Comparison of ENCODE assay signal across 19 cellular contexts in the genomic region with DNA sequence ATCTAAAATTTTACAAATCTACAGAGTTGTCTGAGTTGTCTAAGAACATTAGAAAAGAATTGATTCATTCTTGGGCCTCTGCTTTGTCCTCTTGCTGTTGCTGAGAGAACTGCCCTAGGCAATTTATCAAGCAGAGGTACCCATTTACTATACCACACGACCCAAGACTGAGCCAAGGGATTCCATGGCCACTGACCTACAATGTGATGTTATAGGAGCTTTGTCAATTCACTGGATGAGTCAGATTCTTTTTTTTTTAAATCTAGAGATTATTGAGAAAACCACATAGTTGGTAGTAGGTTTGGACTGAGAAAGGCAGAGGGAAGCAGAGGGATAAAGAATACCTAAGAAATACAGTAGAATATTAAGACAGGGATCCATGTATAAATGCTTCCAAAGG. TPM values are rescaled to one million over a fixed set of nuclear protein-coding genes. Genes with fewer than 3 reads are reported as not detected.
DNase-seq lines count a peak whose midpoint lies in the region; ATAC-seq and TF ChIP-seq lines count a peak whose summit lies in the region.
"Had no signal": no experiment of that assay in that cellular context is flagged by ENCODE, and none has a peak within 500 bp of the region (broad histone marks: within the 10 kb centered on the region; RNA-seq: fewer than 3 reads in every experiment).

No MANE protein-coding gene starts in this region.

- H3K27ac ChIP-seq in gastroesophageal sphincter, result no peak overlapping the region
- H3K27ac ChIP-seq: BLaER1, KMS-11 had no signal

- no peaks in the 10 kb centered on the region for H3K27me3 Mint-ChIP-seq in activated CD8-positive, alpha-beta T cell treated with anti-CD3 and anti-CD28 coated beads for 36 hours
- H3K27me3 Mint-ChIP-seq in activated CD8-positive, alpha-beta T cell treated with anti-CD3 and anti-CD28 coated beads, Interleukin-2, amount 10 ng/mL, durations not matched to agents 7 days and 5 days (ENCODE audit: low read depth), result no peaks in the 10 kb centered on the region
- H3K27me3 Mint-ChIP-seq: CD4-positive, CD25-positive, alpha-beta regulatory T cell had no signal

- peaks cover 3% of the 10 kb centered on the region for H3K9me3 Mint-ChIP-seq in activated CD8-positive, alpha-beta T cell treated with anti-CD3 and anti-CD28 coated beads for 36 hours
- no peaks in the 10 kb centered on the region for H3K9me3 Mint-ChIP-seq in activated CD8-positive, alpha-beta T cell treated with anti-CD3 and anti-CD28 coated beads, Interleukin-2, amount 10 ng/mL, durations not matched to agents 7 days and 5 days (ENCODE audit: insufficient read depth)
- H3K9me3 Mint-ChIP-seq: IgD-negative memory B cell had no signal

- 0 to 40% methylated on average over 1 of the region's 1 CpG for WGBS in gastroesophageal sphincter (ENCODE audit: low coverage in 1 of 2), 2 donors

- TF ChIP-seq CTCF in activated CD8-positive, alpha-beta T cell treated with anti-CD3 and anti-CD28 coated beads for 36 hours (IDR thresholded peaks at IDR 0.05), result no peak
- no peak for TF ChIP-seq CTCF in gastroesophageal sphincter (IDR thresholded peaks at IDR 0.05)

- no peaks in the 10 kb centered on the region for H3K9me3 ChIP-seq in gastroesophageal sphincter
- H3K9me3 ChIP-seq: BLaER1 had no signal

- no peaks in the 10 kb centered on the region for H3K27me3 ChIP-seq in gastroesophageal sphincter
- H3K27me3 ChIP-seq: BLaER1 had no signal

- TF ChIP-seq EP300 in gastroesophageal sphincter (IDR thresholded peaks at IDR 0.05), result no peak

- in situ Hi-C loops in SK-MEL-5 (cut with HindIII; ENCODE audit: low pct_unique_long_range_greater_than_20kb, low sequenced_read_pairs), result no loop called here

- CTCF ChIA-PET in activated CD8-positive, alpha-beta T cell treated with anti-CD3 and anti-CD28 coated beads for 36 hours (lab: Charles Lee), result interaction anchor here (0.8 to 1.0 kb wide), 2 partner anchors 37 to 60 kb away, joined by 3 read pairs; no protein-coding TSS in a partner anchor
- CTCF ChIA-PET in activated CD8-positive, alpha-beta T cell treated with anti-CD3 and anti-CD28 coated beads, Interleukin-2, amount 10 ng/mL, durations not matched to agents 7 days and 5 days (lab: Charles Lee), result interaction anchor here (0.6 to 1.6 kb wide), 2 partner anchors 36 to 38 kb away, joined by 3 to 4 read pairs; no protein-coding TSS in a partner anchor

- no peak overlapping the region for H3K4me3 ChIP-seq in gastroesophageal sphincter
- H3K4me3 ChIP-seq: BLaER1 had no signal

- H3K4me1 ChIP-seq in gastroesophageal sphincter, result no peaks in the 10 kb centered on the region
- H3K4me1 ChIP-seq: BLaER1 had no signal

- no peaks in the 10 kb centered on the region for H3K36me3 Mint-ChIP-seq in activated CD8-positive, alpha-beta T cell treated with anti-CD3 and anti-CD28 coated beads for 36 hours (ENCODE audit: low read depth)
- no peaks in the 10 kb centered on the region for H3K36me3 Mint-ChIP-seq in activated CD8-positive, alpha-beta T cell treated with anti-CD3 and anti-CD28 coated beads, Interleukin-2, amount 10 ng/mL, durations not matched to agents 7 days and 5 days (ENCODE audit: low read depth)

- H3K4me3 Mint-ChIP-seq in activated CD8-positive, alpha-beta T cell treated with anti-CD3 and anti-CD28 coated beads for 36 hours, result no peak overlapping the region
- no peak overlapping the region for H3K4me3 Mint-ChIP-seq in activated CD8-positive, alpha-beta T cell treated with anti-CD3 and anti-CD28 coated beads, Interleukin-2, amount 10 ng/mL, durations not matched to agents 7 days and 5 days
- H3K4me3 Mint-ChIP-seq: CD4-positive, CD25-positive, alpha-beta regulatory T cell; IgD-negative memory B cell had no signal

- no peak for TF ChIP-seq POLR2A in gastroesophageal sphincter (IDR thresholded peaks at IDR 0.05)

- intact Hi-C loops in activated CD8-positive, alpha-beta T cell treated with anti-CD3 and anti-CD28 coated beads for 36 hours (cut with micrococcal nuclease), result no loop called here

- no peaks in the 10 kb centered on the region for H3K36me3 ChIP-seq in gastroesophageal sphincter
- H3K36me3 ChIP-seq: BLaER1 had no signal

- DNase-seq in activated CD8-positive, alpha-beta T cell treated with anti-CD3 and anti-CD28 coated beads for 36 hours, result no peak
- no peak for DNase-seq in activated CD8-positive, alpha-beta T cell treated with anti-CD3 and anti-CD28 coated beads, Interleukin-2, amount 10 ng/mL, durations not matched to agents 7 days and 5 days
- DNase-seq in ELR (ENCODE audit: low read depth) (peak; percentile 46), SK-MEL-5 (ENCODE audit: low read depth, low spot score) (peak; percentile 55), renal cortical epithelial cell (ENCODE audit: low read depth) (peak; percentile 7), Kasumi-1 (lab: John Stamatoyannopoulos, UW) (no peak)
- DNase-seq: CD4-positive, CD25-positive, alpha-beta regulatory T cell; NCI-H1105 treated with DMSO at 0.1 percent for 48 hours; NCI-H146; NCI-H1930; NCI-H2107; NCI-H524 treated with DMSO at 0.1 percent for 48 hours; NCI-H774 had no signal

- no peak overlapping the region for H3K27ac Mint-ChIP-seq in activated CD8-positive, alpha-beta T cell treated with anti-CD3 and anti-CD28 coated beads for 36 hours
- no peak overlapping the region for H3K27ac Mint-ChIP-seq in activated CD8-positive, alpha-beta T cell treated with anti-CD3 and anti-CD28 coated beads, Interleukin-2, amount 10 ng/mL, durations not matched to agents 7 days and 5 days
- H3K27ac Mint-ChIP-seq: CD4-positive, CD25-positive, alpha-beta regulatory T cell; IgD-negative memory B cell had no signal

- peak; percentile 60 for ATAC-seq in activated CD8-positive, alpha-beta T cell treated with anti-CD3 and anti-CD28 coated beads for 36 hours
- no peak for ATAC-seq in activated CD8-positive, alpha-beta T cell treated with anti-CD3 and anti-CD28 coated beads, Interleukin-2, amount 10 ng/mL, durations not matched to agents 7 days and 5 days
- no peak for ATAC-seq in gastroesophageal sphincter

- peaks cover 23% of the 10 kb centered on the region for H3K4me1 Mint-ChIP-seq in activated CD8-positive, alpha-beta T cell treated with anti-CD3 and anti-CD28 coated beads for 36 hours (ENCODE audit: low read depth)
- H3K4me1 Mint-ChIP-seq in activated CD8-positive, alpha-beta T cell treated with anti-CD3 and anti-CD28 coated beads, Interleukin-2, amount 10 ng/mL, durations not matched to agents 7 days and 5 days (ENCODE audit: low read depth), result no peaks in the 10 kb centered on the region
- H3K4me1 Mint-ChIP-seq: IgD-negative memory B cell had no signal

- POLR2A ChIA-PET in activated CD8-positive, alpha-beta T cell treated with anti-CD3 and anti-CD28 coated beads for 36 hours (lab: Charles Lee), result no interaction called here
- POLR2A ChIA-PET in activated CD8-positive, alpha-beta T cell treated with anti-CD3 and anti-CD28 coated beads, Interleukin-2, amount 10 ng/mL, durations not matched to agents 7 days and 5 days (lab: Charles Lee), result no interaction called here

RNA-seq across cellular contexts. Expression of a gene that starts 55.3 kb away (rescaled TPM):
- total RNA-seq in activated CD8-positive, alpha-beta T cell treated with anti-CD3 and anti-CD28 coated beads for 36 hours, result 10 to 100 TPM; 13.8 to 15.5 TPM
- 10 to 100 TPM; 54.5 to 58.4 TPM for total RNA-seq in activated CD8-positive, alpha-beta T cell treated with anti-CD3 and anti-CD28 coated beads, Interleukin-2, amount 10 ng/mL, durations not matched to agents 7 days and 5 days
- not detected in 2 replicates for total RNA-seq in SK-MEL-5 (2014; rRNA removed; shearing (Covaris generic))
- not detected in 2 replicates for polyA plus RNA-seq in SK-MEL-5 (2015; cell fraction: cytosol; rRNA removed)
- polyA plus RNA-seq in SK-MEL-5 (2015; cell fraction: nucleus; rRNA removed), result not detected in 2 replicates
- not detected in 2 replicates for total RNA-seq in renal cortical epithelial cell
- total RNA-seq in gastroesophageal sphincter, result 1 to 10 TPM in 2 of 4 donors, not detected in 2; 1.2 to 2.4 TPM
- total RNA-seq: A172, G401 had no signal

Comparison
In these comparisons a context has a peak if more than half of its experiments do, and no peak if none do; other contexts are left out.
1. DNase-seq: peak in ELR (single experiment), SK-MEL-5 (single experiment) and renal cortical epithelial cell (single experiment); none in activated CD8-positive, alpha-beta T cell treated with anti-CD3 and anti-CD28 coated beads for 36 hours (single experiment), activated CD8-positive, alpha-beta T cell treated with anti-CD3 and anti-CD28 coated beads, Interleukin-2, amount 10 ng/mL, durations not matched to agents 7 days and 5 days (single experiment) and Kasumi-1 (0 of 2).
2. RNA of a gene that starts 55.3 kb away (total RNA-seq): 54.5 to 58.4 TPM in activated CD8-positive, alpha-beta T cell treated with anti-CD3 and anti-CD28 coated beads, Interleukin-2, amount 10 ng/mL, durations not matched to agents 7 days and 5 days and 13.8 to 15.5 TPM in activated CD8-positive, alpha-beta T cell treated with anti-CD3 and anti-CD28 coated beads for 36 hours; 1.2 to 2.4 TPM in gastroesophageal sphincter, not detected in SK-MEL-5 and not detected in renal cortical epithelial cell; every median in the first group is over 4 times any median in the second.